In the genomic region with DNA sequence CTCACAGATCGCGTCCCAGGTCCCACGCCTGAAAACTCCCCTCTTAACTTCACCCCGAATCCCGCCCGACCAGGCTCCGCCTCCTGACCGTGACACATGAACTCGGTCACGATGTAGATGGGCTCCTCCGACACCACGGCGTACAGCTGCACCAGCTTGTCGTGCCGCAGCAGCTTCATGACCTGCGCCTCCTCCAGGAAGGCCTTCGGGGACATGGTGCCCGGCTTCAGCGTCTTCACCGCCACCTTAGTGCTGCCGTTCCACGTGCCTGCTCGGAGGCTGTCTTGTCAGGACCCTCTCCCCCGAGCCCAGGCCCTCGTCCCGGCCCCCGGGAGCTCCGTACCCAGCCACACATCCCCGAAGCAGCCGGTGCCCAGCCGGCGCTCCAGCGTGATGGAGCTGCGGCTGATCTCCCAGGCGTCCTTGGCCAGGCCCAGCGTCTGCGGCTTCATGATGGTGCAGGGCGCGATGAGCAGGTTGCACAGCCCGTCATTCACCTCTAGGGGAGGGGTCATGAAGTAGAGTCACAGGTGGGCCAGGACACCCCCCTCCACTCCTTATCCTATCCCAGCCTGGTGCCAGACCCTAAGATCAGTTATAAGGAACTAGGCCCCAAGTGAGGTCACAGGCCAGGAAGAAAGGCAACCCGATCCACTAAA, we compare ENCODE assay signal across 21 cellular contexts. TPM values are rescaled to one million over a fixed set of nuclear protein-coding genes. Genes with fewer than 3 reads are reported as not detected.
DNase-seq lines count a peak whose midpoint lies in the region; ATAC-seq and TF ChIP-seq lines count a peak whose summit lies in the region.
"Had no signal": no experiment of that assay in that cellular context is flagged by ENCODE, and none has a peak within 500 bp of the region (broad histone marks: within the 10 kb centered on the region; RNA-seq: fewer than 3 reads in every experiment).

No MANE protein-coding gene starts in this region.

- H3K36me3 ChIP-seq in HUES6 (ENCODE audit: control insufficient read depth, insufficient read depth, low read length) (no peaks in the 10 kb centered on the region), stomach (peaks cover 0 to 18% (median 4%) of the 10 kb centered on the region in 4 donors), Caco-2 (ENCODE audit: control insufficient read depth, insufficient read depth, low read length) (no peaks in the 10 kb centered on the region)
- H3K36me3 ChIP-seq: adrenal gland, suprapubic skin had no signal

- H3K27ac ChIP-seq in CD4-positive, alpha-beta T cell (ENCODE audit: low read depth, low read length): no peak overlapping the region
- no peak overlapping the region for H3K27ac ChIP-seq in HUES6 (ENCODE audit: low read depth, low read length)
- H3K27ac ChIP-seq in stomach: no peak overlapping the region
- H3K27ac ChIP-seq: adrenal gland, lower lobe of right lung, suprapubic skin had no signal

- ATAC-seq in CD4-positive, alpha-beta T cell (ENCODE audit: poor library complexity): no peak
- no peak for ATAC-seq in HG02885 (IDR thresholded peaks at IDR 0.05; ENCODE audit: poor library complexity, unreplicated experiment)
- ATAC-seq: lower lobe of right lung had no signal

- TF ChIP-seq POLR2A in stomach (IDR thresholded peaks at IDR 0.05): no peak

- H3K27ac Mint-ChIP-seq in CD4-positive, alpha-beta T cell: peak overlapping the region; percentile 80
- no peak overlapping the region for H3K27ac Mint-ChIP-seq in glutamatergic neuron (ENCODE audit: unreplicated experiment)
- peak overlapping the region; percentile 73 for H3K27ac Mint-ChIP-seq in nephron progenitor cell
- H3K27ac Mint-ChIP-seq in Caco-2 (ENCODE audit: unreplicated experiment): no peak overlapping the region
- H3K27ac Mint-ChIP-seq: activated T-helper 2 cell treated with anti-CD3 and anti-CD28 coated beads, Interferon-gamma antibody, Interleukin-2, Interleukin-4, amounts not matched to agents 10 μg/mL and 5 μg/mL and 100 μg/mL, durations not matched to agents 14 hours and 24 hours and 36 hours; HFFc6 had no signal

- H3K36me3 Mint-ChIP-seq in CD4-positive, alpha-beta T cell (ENCODE audit: low read depth): no peaks in the 10 kb centered on the region
- H3K36me3 Mint-ChIP-seq in glutamatergic neuron (ENCODE audit: unreplicated experiment) (no peaks in the 10 kb centered on the region), nephron progenitor cell (ENCODE audit: low read depth) (no peaks in the 10 kb centered on the region), Caco-2 (ENCODE audit: insufficient read depth, unreplicated experiment) (no peaks in the 10 kb centered on the region)

- no peaks in the 10 kb centered on the region for H3K27me3 Mint-ChIP-seq in CD4-positive, alpha-beta T cell
- peaks cover 16% of the 10 kb centered on the region for H3K27me3 Mint-ChIP-seq in glutamatergic neuron (ENCODE audit: unreplicated experiment)
- H3K27me3 Mint-ChIP-seq in nephron progenitor cell (ENCODE audit: low read depth, poor library complexity): peaks cover 10% of the 10 kb centered on the region
- no peaks in the 10 kb centered on the region for H3K27me3 Mint-ChIP-seq in Caco-2 (ENCODE audit: insufficient read depth, unreplicated experiment)

- no peak for DNase-seq in CD4-positive, alpha-beta T cell
- DNase-seq in glutamatergic neuron (no peak), nephron progenitor cell (no peak), COLO829 (ENCODE audit: low spot score) (no peak), stomach (no peak), Caco-2 (no peak)
- DNase-seq: adrenal gland; DMS 273 treated with DMSO at 0.1 percent for 48 hours; foreskin melanocyte; HFFc6; KBM-7; lower lobe of right lung; NCI-H1105; NCI-H2171; NCI-H774; stimulated activated CD4-positive, alpha-beta T cell treated with anti-CD3 and anti-CD28 coated beads, Interleukin-2, amount 100 ng/mL, for 48 hours had no signal

- TF ChIP-seq CTCF in CD4-positive, alpha-beta T cell (IDR thresholded peaks at IDR 0.05): no peak
- no peak for TF ChIP-seq CTCF in glutamatergic neuron (IDR thresholded peaks at IDR 0.05; ENCODE audit: partially characterized antibody, unreplicated experiment)
- no peak for TF ChIP-seq CTCF in nephron progenitor cell (IDR thresholded peaks at IDR 0.05)
- no peak for TF ChIP-seq CTCF in stomach (IDR thresholded peaks at IDR 0.05)
- no peak for TF ChIP-seq CTCF in Caco-2 (IDR thresholded peaks at IDR 0.05; ENCODE audit: insufficient read depth in 1 of 2, low read depth in 1 of 2, low read length in 1 of 2, severe bottlenecking in 1 of 2, unreplicated experiment in 1 of 2)

- intact Hi-C loops in CD4-positive, alpha-beta T cell (cut with DNase I, micrococcal nuclease): no loop called here
- intact Hi-C loops in stomach (cut with DNase I; ENCODE audit: low total_unique reads): loop anchor here (5.0 kb wide), 1 partner anchor 47 kb away; no protein-coding TSS in a partner anchor
- intact Hi-C loops in Caco-2 (cut with micrococcal nuclease; ENCODE audit: unreplicated experiment): no loop called here

- no peak overlapping the region for H3K4me3 Mint-ChIP-seq in CD4-positive, alpha-beta T cell
- H3K4me3 Mint-ChIP-seq in glutamatergic neuron (ENCODE audit: unreplicated experiment) (peak overlapping the region; percentile 85), nephron progenitor cell (peak overlapping the region; percentile 75), Caco-2 (ENCODE audit: unreplicated experiment) (no peak overlapping the region)
- H3K4me3 Mint-ChIP-seq: HFFc6 had no signal

- POLR2A ChIA-PET in CD4-positive, alpha-beta T cell (lab: Charles Lee): interaction anchor here (8.6 kb wide), 1 partner anchor 46 kb away, joined by 98 read pairs; no protein-coding TSS in a partner anchor
- POLR2A ChIA-PET in Caco-2 (lab: Charles Lee): no interaction called here

- CTCF ChIA-PET in CD4-positive, alpha-beta T cell (lab: Charles Lee): interaction anchor here (1.6 kb wide), 1 partner anchor 14 kb away, joined by 4 read pairs; no protein-coding TSS in a partner anchor
- CTCF ChIA-PET in Caco-2 (lab: Charles Lee): no interaction called here

- no peak overlapping the region for H3K9ac ChIP-seq in HUES6 (ENCODE audit: low read length)

- H3K9me3 ChIP-seq in CD4-positive, alpha-beta T cell (ENCODE audit: control insufficient read depth, low read length): no peaks in the 10 kb centered on the region
- no peaks in the 10 kb centered on the region for H3K9me3 ChIP-seq in HUES6 (ENCODE audit: control insufficient read depth, insufficient read depth, low read depth, low read length)
- H3K9me3 ChIP-seq in stomach: no peaks in the 10 kb centered on the region
- H3K9me3 ChIP-seq in Caco-2: no peaks in the 10 kb centered on the region
- H3K9me3 ChIP-seq: adrenal gland, lower lobe of right lung, suprapubic skin had no signal

- no peaks in the 10 kb centered on the region for H3K27me3 ChIP-seq in CD4-positive, alpha-beta T cell (ENCODE audit: control insufficient read depth, insufficient read depth, low read length)
- peaks cover 15% of the 10 kb centered on the region; the same call in 1 of the 2 replicates for H3K27me3 ChIP-seq in HUES6 (ENCODE audit: control insufficient read depth, insufficient read depth, low read length)
- H3K27me3 ChIP-seq in stomach: no peaks in the 10 kb centered on the region
- no peaks in the 10 kb centered on the region for H3K27me3 ChIP-seq in Caco-2 (replicated peaks; ENCODE audit: control insufficient read depth, insufficient read depth, low read length)
- H3K27me3 ChIP-seq: adrenal gland, suprapubic skin had no signal

- BruUV-seq in Caco-2 (replicated peaks; lab: Mats Ljungman, UMichigan): no TSS peak

- TF ChIP-seq EP300 in stomach (IDR thresholded peaks at IDR 0.05): no peak

- no peaks in the 10 kb centered on the region for H3K9me3 Mint-ChIP-seq in CD4-positive, alpha-beta T cell
- H3K9me3 Mint-ChIP-seq in glutamatergic neuron (ENCODE audit: unreplicated experiment) (peaks cover 2% of the 10 kb centered on the region), nephron progenitor cell (no peaks in the 10 kb centered on the region), Caco-2 (ENCODE audit: unreplicated experiment) (no peaks in the 10 kb centered on the region)
- H3K9me3 Mint-ChIP-seq: activated T-helper 2 cell treated with anti-CD3 and anti-CD28 coated beads, Interferon-gamma antibody, Interleukin-2, Interleukin-4, amounts not matched to agents 10 μg/mL and 5 μg/mL and 100 μg/mL, durations not matched to agents 14 hours and 24 hours and 36 hours; HFFc6 had no signal

- H3K4me1 Mint-ChIP-seq in CD4-positive, alpha-beta T cell (ENCODE audit: low read depth): peaks cover 70% of the 10 kb centered on the region
- H3K4me1 Mint-ChIP-seq in glutamatergic neuron (ENCODE audit: low read depth, unreplicated experiment) (no peaks in the 10 kb centered on the region), nephron progenitor cell (peaks cover 55% of the 10 kb centered on the region), Caco-2 (ENCODE audit: low read depth, unreplicated experiment) (no peaks in the 10 kb centered on the region)

- H3K4me3 ChIP-seq in HUES6 (ENCODE audit: low read depth, low read length) (peak overlapping the region; percentile 63), stomach (no peak overlapping the region), Caco-2 (ENCODE audit: low read depth, low read length) (no peak overlapping the region)
- H3K4me3 ChIP-seq: adrenal gland, lower lobe of right lung, suprapubic skin had no signal

- WGBS in stomach, 5 donors: 72 to 79% (median 77%) methylated on average over 38 to 41 of the region's 41 CpGs

- H3K4me1 ChIP-seq in HUES6 (ENCODE audit: control insufficient read depth, insufficient read depth, low read length) (peaks cover 8% of the 10 kb centered on the region), stomach (peaks cover 0 to 29% (median 4%) of the 10 kb centered on the region in 4 donors), Caco-2 (no peaks in the 10 kb centered on the region)
- H3K4me1 ChIP-seq: adrenal gland, suprapubic skin had no signal

RNA-seq across cellular contexts. Expression of gene AHDC1, which starts 11.5 kb away (rescaled TPM):
- total RNA-seq in CD4-positive, alpha-beta T cell: 10 to 100 TPM; 20.8 to 22.9 TPM
- 131 TPM for total RNA-seq in glutamatergic neuron (ENCODE audit: unreplicated experiment)
- total RNA-seq in stomach: 10 to 100 TPM; 10.8 to 95.0 (median 35.1) TPM
- polyA plus RNA-seq in stomach: 10 to 100 TPM in 1 of 3 donors, 1 to 10 TPM in 2; 5.8 to 10.3 (median 8.3) TPM
- 17.0 and 17.3 TPM in 2 replicates for total RNA-seq in Caco-2 (2022)

RNA-seq across cellular contexts. Expression of gene FGR, which starts 19.5 kb away (rescaled TPM):
- total RNA-seq in CD4-positive, alpha-beta T cell: 1 to 10 TPM; 3.0 to 3.2 TPM
- total RNA-seq in glutamatergic neuron (ENCODE audit: unreplicated experiment) (not detected), stomach (1 to 10 TPM in 3 of 5 donors, not detected in 2; 6.7 to 8.8 (median 7.0) TPM), Caco-2 (2022) (not detected in 2 replicates)
- 1 to 10 TPM; 3.1 to 9.9 (median 4.6) TPM for polyA plus RNA-seq in stomach
- total RNA-seq: HFFc6 had no signal
- polyA plus RNA-seq: neural cell had no signal

RNA-seq across cellular contexts. Expression of gene IFI6, which starts 56.5 kb away (rescaled TPM):
- total RNA-seq in CD4-positive, alpha-beta T cell: 10 to 100 TPM; 33.6 to 36.2 TPM
- 1.4 TPM for total RNA-seq in glutamatergic neuron (ENCODE audit: unreplicated experiment)
- total RNA-seq in stomach: 10 to 100 TPM in 3 of 5 donors, 1 to 10 TPM in 1, not detected in 1; 6.1 to 65.2 (median 34.3) TPM
- polyA plus RNA-seq in stomach: 10 to 100 TPM; 13.4 to 95.2 (median 40.0) TPM
- total RNA-seq in Caco-2 (2022): 39.0 and 44.5 TPM in 2 replicates

Comparison
In these comparisons a context has a peak if more than half of its experiments do, and no peak if none do; other contexts are left out.
1. H3K27ac Mint-ChIP-seq: peak in CD4-positive, alpha-beta T cell (single experiment) and nephron progenitor cell (single experiment); none in glutamatergic neuron (single experiment) and Caco-2 (single experiment).
2. H3K4me3 Mint-ChIP-seq: peak in glutamatergic neuron (single experiment) and nephron progenitor cell (single experiment); none in CD4-positive, alpha-beta T cell (single experiment) and Caco-2 (single experiment).